12 cellular contexts compared by ENCODE assay signal in genomic region chr1:2248127-2248826, GRCh38. TPM values are rescaled to one million over a fixed set of nuclear protein-coding genes. Genes with fewer than 3 reads are reported as not detected.
DNase-seq lines count a peak whose midpoint lies in the region; ATAC-seq, FAIRE-seq and TF ChIP-seq lines count a peak whose summit lies in the region.
"Had no signal": no experiment of that assay in that cellular context is flagged by ENCODE, and none has a peak within 500 bp of the region (broad histone marks: within the 10 kb centered on the region; RNA-seq: fewer than 3 reads in every experiment).

No MANE protein-coding gene starts in this region.

- ATAC-seq in pancreas (peak; percentile 82 to 91 (median 86)), GM19328 (IDR thresholded peaks at IDR 0.05; ENCODE audit: unreplicated experiment) (no peak), GM21360 (IDR thresholded peaks at IDR 0.05; ENCODE audit: unreplicated experiment) (no peak), foreskin keratinocyte (no peak)
- ATAC-seq: activated naive CD8-positive, alpha-beta T cell treated with anti-CD3 and anti-CD28 coated beads, Interleukin-2, amount 50 U/mL, for 24 hours had no signal

- H4K20me1 ChIP-seq in astrocyte (ENCODE audit: insufficient read depth, low read length): peaks cover 99% of the 10 kb centered on the region

- H3K27ac ChIP-seq in astrocyte (ENCODE audit: low read depth, low read length) (no peak overlapping the region), iPS-20b (ENCODE audit: low read length) (peak overlapping the region; percentile 93), pancreas (peak overlapping the region; percentile 31 to 80 (median 58)), foreskin keratinocyte (no peak overlapping the region)
- H3K27ac ChIP-seq: PC-9 had no signal

- no peak overlapping the region for H3K4me3 Mint-ChIP-seq in Calu3 (ENCODE audit: low read depth, unreplicated experiment)
- peak overlapping the region; percentile 1 for H3K4me3 Mint-ChIP-seq in astrocyte (ENCODE audit: unreplicated experiment)
- H3K4me3 Mint-ChIP-seq: activated naive CD8-positive, alpha-beta T cell treated with anti-CD3 and anti-CD28 coated beads, Interleukin-2, amount 50 U/mL, for 24 hours had no signal

- H3K36me3 ChIP-seq in astrocyte (ENCODE audit: insufficient read depth, low read length) (no peaks in the 10 kb centered on the region), iPS-20b (ENCODE audit: insufficient read depth, low read depth, low read length) (no peaks in the 10 kb centered on the region), pancreas (no peaks in the 10 kb centered on the region)

- H3K27me3 Mint-ChIP-seq in Calu3 (ENCODE audit: unreplicated experiment) (no peaks in the 10 kb centered on the region), astrocyte (ENCODE audit: low read depth, unreplicated experiment) (no peaks in the 10 kb centered on the region)
- H3K27me3 Mint-ChIP-seq: activated naive CD8-positive, alpha-beta T cell treated with anti-CD3 and anti-CD28 coated beads, Interleukin-2, amount 50 U/mL, for 24 hours had no signal

- H3K27ac Mint-ChIP-seq in Calu3 (ENCODE audit: unreplicated experiment) (no peak overlapping the region), astrocyte (ENCODE audit: unreplicated experiment) (no peak overlapping the region)
- H3K27ac Mint-ChIP-seq: activated naive CD8-positive, alpha-beta T cell treated with anti-CD3 and anti-CD28 coated beads, Interleukin-2, amount 50 U/mL, for 24 hours had no signal

- WGBS in pancreas, 2 donors: 40 to 49% methylated on average over 21 of the region's 21 CpGs

- H3K27me3 ChIP-seq in astrocyte (ENCODE audit: insufficient read depth, low read length): no peaks in the 10 kb centered on the region
- H3K27me3 ChIP-seq in iPS-20b (ENCODE audit: insufficient read depth, low read length): no peaks in the 10 kb centered on the region
- H3K27me3 ChIP-seq in pancreas: no peaks in the 10 kb centered on the region
- H3K27me3 ChIP-seq in foreskin keratinocyte: no peaks in the 10 kb centered on the region

- H3K9me3 ChIP-seq in astrocyte (ENCODE audit: insufficient read depth, low read depth, low read length) (no peaks in the 10 kb centered on the region), iPS-20b (ENCODE audit: insufficient read depth, low read depth, low read length) (no peaks in the 10 kb centered on the region), pancreas (no peaks in the 10 kb centered on the region)

- peak overlapping the region; percentile 57 for H3K4me2 ChIP-seq in astrocyte (ENCODE audit: low read length)
- H3K4me2 ChIP-seq: PC-9 had no signal

- no peak overlapping the region for H2AFZ ChIP-seq in astrocyte (ENCODE audit: low read depth, low read length)
- H2AFZ ChIP-seq: PC-9 had no signal

- peak overlapping the region; percentile 14 for H3K9ac ChIP-seq in astrocyte (ENCODE audit: low read length)
- peak overlapping the region; percentile 67 for H3K9ac ChIP-seq in iPS-20b (ENCODE audit: low read depth, low read length)

- peaks cover 18% of the 10 kb centered on the region for H3K4me1 Mint-ChIP-seq in Calu3 (ENCODE audit: low read depth, unreplicated experiment)
- H3K4me1 Mint-ChIP-seq in astrocyte (ENCODE audit: low read depth, unreplicated experiment): peaks cover 26% of the 10 kb centered on the region

- CTCF ChIA-PET in Calu3 (lab: Charles Lee): no interaction called here

- peaks cover 41% of the 10 kb centered on the region for H3K4me1 ChIP-seq in astrocyte (ENCODE audit: insufficient read depth, low read length)
- H3K4me1 ChIP-seq in iPS-20b (ENCODE audit: insufficient read depth, low read length): peaks cover 38% of the 10 kb centered on the region; the same call in 1 of the 2 replicates
- peaks cover 19 to 35% (median 28%) of the 10 kb centered on the region in 3 donors for H3K4me1 ChIP-seq in pancreas
- H3K4me1 ChIP-seq in foreskin keratinocyte: peaks cover 18% of the 10 kb centered on the region

- H3K9me3 Mint-ChIP-seq in Calu3 (ENCODE audit: low read depth, unreplicated experiment) (no peaks in the 10 kb centered on the region), astrocyte (ENCODE audit: unreplicated experiment) (no peaks in the 10 kb centered on the region)
- H3K9me3 Mint-ChIP-seq: activated naive CD8-positive, alpha-beta T cell treated with anti-CD3 and anti-CD28 coated beads, Interleukin-2, amount 50 U/mL, for 24 hours had no signal

- H3K79me2 ChIP-seq in astrocyte (ENCODE audit: insufficient read depth, low read length): peaks cover 99% of the 10 kb centered on the region

- DNase-seq in Calu3: peak; percentile 26
- DNase-seq in astrocyte (ENCODE audit: low read depth): no peak
- peak; percentile 57 to 90 (median 72) for DNase-seq in pancreas
- no peak for DNase-seq in effector CD4-positive, alpha-beta T cell
- no peak for DNase-seq in foreskin keratinocyte
- DNase-seq: activated naive CD8-positive, alpha-beta T cell treated with anti-CD3 and anti-CD28 coated beads, Interleukin-2, amount 50 U/mL, for 24 hours; NCI-H1436 treated with DMSO at 0.1 percent for 48 hours; PC-9 had no signal

- BruUV-seq in Calu3 (replicated peaks; lab: Mats Ljungman, UMichigan): no TSS peak

- intact Hi-C loops in Calu3 (cut with micrococcal nuclease; ENCODE audit: unreplicated experiment): no loop called here
- intact Hi-C loops in pancreas (cut with DNase I): no loop called here

- TF ChIP-seq CTCF in Calu3 (IDR thresholded peaks at IDR 0.05; ENCODE audit: unreplicated experiment) (no peak), astrocyte (IDR thresholded peaks at IDR 0.05; ENCODE audit: insufficient read depth, low read depth, low read length) (no peak), pancreas (IDR thresholded peaks at IDR 0.05) (no peak), foreskin keratinocyte (conservative IDR thresholded peaks at IDR 0.05) (no peak)

- no peak overlapping the region for H3K4me3 ChIP-seq in astrocyte (ENCODE audit: insufficient read depth, low read depth, low read length)
- peak overlapping the region; percentile 26; the same call in 1 of the 2 replicates for H3K4me3 ChIP-seq in iPS-20b (ENCODE audit: low read length)
- H3K4me3 ChIP-seq in pancreas: no peak overlapping the region
- H3K4me3 ChIP-seq: PC-9 had no signal

- no peak for FAIRE-seq in astrocyte (lab: Jason Lieb, UNC)
- no peak for FAIRE-seq in pancreas (lab: Jason Lieb, UNC)
- FAIRE-seq: GM18507 had no signal

- H3K36me3 Mint-ChIP-seq in Calu3 (ENCODE audit: insufficient read depth, unreplicated experiment): peaks cover 11% of the 10 kb centered on the region
- H3K36me3 Mint-ChIP-seq in astrocyte (ENCODE audit: low read depth, unreplicated experiment): peaks cover 6% of the 10 kb centered on the region

RNA-seq across cellular contexts. Expression of gene SKI, which starts 20.2 kb away (rescaled TPM):
- total RNA-seq in Calu3 (2022) (32.8 and 33.8 TPM in 2 replicates), astrocyte (63.4 and 66.2 TPM in 2 replicates), pancreas (10 to 100 TPM; 11.0 to 27.9 (median 16.2) TPM), foreskin keratinocyte (23.8 and 24.6 TPM in 2 replicates)
- polyA plus RNA-seq in pancreas (10 to 100 TPM in 1 of 2 donors, 1 to 10 TPM in 1; 8.6 to 12.1 TPM), foreskin keratinocyte (9.3 and 10.7 TPM in 2 replicates)

RNA-seq across cellular contexts. Expression of gene FAAP20, which starts 53.7 kb away (rescaled TPM):
- total RNA-seq in Calu3 (2022) (36.3 and 42.9 TPM in 2 replicates), astrocyte (114 and 124 TPM in 2 replicates), pancreas (10 to 100 TPM; 17.2 to 35.9 (median 22.3) TPM), foreskin keratinocyte (30.3 and 32.0 TPM in 2 replicates)
- polyA plus RNA-seq in pancreas (10 to 100 TPM; 56.1 to 75.6 TPM), foreskin keratinocyte (82.5 and 103 TPM in 2 replicates)

Comparison
In these comparisons a context has a peak if more than half of its experiments do, and no peak if none do; other contexts are left out.
1. DNase-seq: peak in Calu3 (single experiment) and pancreas (6 of 6); none in astrocyte (single experiment), effector CD4-positive, alpha-beta T cell (single experiment) and foreskin keratinocyte (0 of 2).
2. H3K27ac ChIP-seq: peak in iPS-20b (single experiment) and pancreas (4 of 4); none in astrocyte (single experiment) and foreskin keratinocyte (single experiment).
3. ATAC-seq: peak in pancreas (4 of 4); none in GM19328 (single experiment), GM21360 (single experiment) and foreskin keratinocyte (single experiment).